17 cellular contexts compared by ENCODE assay signal in the genomic region with DNA sequence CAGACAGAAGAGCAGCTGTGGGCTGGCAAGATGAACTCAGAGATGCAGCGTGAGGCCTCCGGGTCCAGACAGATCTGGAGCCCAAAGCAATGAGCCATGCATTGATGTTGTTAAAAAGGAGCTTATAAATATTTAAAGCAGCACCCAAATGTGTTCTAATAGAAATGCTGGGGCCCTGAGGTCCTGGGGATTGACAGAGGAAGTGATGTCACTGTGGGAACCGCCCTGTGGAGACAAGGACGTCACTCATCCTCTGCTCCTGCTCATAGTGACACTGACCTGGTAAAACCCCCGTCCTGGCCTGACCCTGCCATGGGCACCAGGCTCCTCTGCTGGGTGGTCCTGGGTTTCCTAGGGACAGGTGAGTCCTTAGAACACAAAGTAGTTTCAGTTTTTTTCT.
DNase-seq lines count a peak whose midpoint lies in the region; ATAC-seq and TF ChIP-seq lines count a peak whose summit lies in the region.
"Had no signal": no experiment of that assay in that cellular context is flagged by ENCODE, and none has a peak within 500 bp of the region (broad histone marks: within the 10 kb centered on the region; RNA-seq: fewer than 3 reads in every experiment).

No MANE protein-coding gene starts in this region.

- BruUV-seq in OCI-LY7 (replicated peaks; lab: Mats Ljungman, UMichigan): no TSS peak

- peak; percentile 25 for DNase-seq in activated CD4-positive, alpha-beta T cell treated with anti-CD3 and anti-CD28 coated beads for 48 hours
- no peak for DNase-seq in activated CD4-positive, alpha-beta T cell treated with anti-CD3 and anti-CD28 coated beads, Interleukin-2, amount 50 U/mL, for 1 hour
- DNase-seq in CD4-positive, CD25-positive, alpha-beta regulatory T cell: peak in 2 of 3 donors; percentile 8 to 33
- DNase-seq in T-helper 2 cell treated with Interferon-gamma antibody and Interleukin-4, amounts not matched to agents 5 μg/mL and 100 μg/mL, for 36 hours (ENCODE audit: low spot score): no peak
- no peak for DNase-seq in central memory CD8-positive, alpha-beta T cell (ENCODE audit: low spot score in 2 of 2)
- DNase-seq in upper lobe of right lung (no peak), OCI-LY7 (ENCODE audit: low spot score) (no peak)
- DNase-seq: effector CD4-positive, alpha-beta T cell; esophagus squamous epithelium; midbrain; NCI-H226; SK-N-SH; transverse colon had no signal

- no peaks in the 10 kb centered on the region for H3K27me3 Mint-ChIP-seq in CD4-positive, CD25-positive, alpha-beta regulatory T cell
- peaks cover 13% of the 10 kb centered on the region for H3K27me3 Mint-ChIP-seq in T-helper 2 cell treated with Interferon-gamma antibody and Interleukin-4, amounts not matched to agents 5 μg/mL and 100 μg/mL, for 36 hours (ENCODE audit: low read depth)
- H3K27me3 Mint-ChIP-seq in central memory CD8-positive, alpha-beta T cell: peaks cover 30% of the 10 kb centered on the region

- no peaks in the 10 kb centered on the region for H3K36me3 ChIP-seq in CD4-positive, CD25-positive, alpha-beta regulatory T cell (ENCODE audit: control insufficient read depth, insufficient read depth, low read length)
- H3K36me3 ChIP-seq in upper lobe of right lung (no peaks in the 10 kb centered on the region), OCI-LY7 (ENCODE audit: insufficient read depth, low read length) (no peaks in the 10 kb centered on the region)
- H3K36me3 ChIP-seq: BLaER1 treated with 17β-estradiol and CSF1 and Interleukin-3, amounts not matched to agents 10 nM and 100 nM; cardiac muscle cell; esophagus squamous epithelium; transverse colon had no signal

- no peak overlapping the region for H3K4me2 ChIP-seq in OCI-LY7 (ENCODE audit: low read length)
- H3K4me2 ChIP-seq: SK-N-SH had no signal

- no peak overlapping the region for H3K4me3 ChIP-seq in CD4-positive, CD25-positive, alpha-beta regulatory T cell (ENCODE audit: low read depth, low read length)
- no peak overlapping the region for H3K4me3 ChIP-seq in upper lobe of right lung
- H3K4me3 ChIP-seq in OCI-LY7 (ENCODE audit: low read depth, low read length, poor library complexity, severe bottlenecking): no peak overlapping the region
- H3K4me3 ChIP-seq: BLaER1 treated with 17β-estradiol and CSF1 and Interleukin-3, amounts not matched to agents 10 nM and 100 nM; cardiac muscle cell; esophagus squamous epithelium; transverse colon had no signal

- peak in 1 of 2 donors; percentile 51 for ATAC-seq in CD4-positive, CD25-positive, alpha-beta regulatory T cell (ENCODE audit: low read depth in 2 of 2)
- ATAC-seq in central memory CD8-positive, alpha-beta T cell (replicated peaks; ENCODE audit: extremely low read depth, poor library complexity, severe bottlenecking): peak; percentile 19
- no peak for ATAC-seq in HG02588 (IDR thresholded peaks at IDR 0.05; ENCODE audit: unreplicated experiment)
- ATAC-seq in upper lobe of right lung: no peak
- ATAC-seq: left lobe of liver had no signal

- no peak overlapping the region for H2AFZ ChIP-seq in OCI-LY7 (ENCODE audit: low read length)

- intact Hi-C loops in upper lobe of right lung (cut with DNase I) (no loop called here), OCI-LY7 (cut with micrococcal nuclease; ENCODE audit: unreplicated experiment) (no loop called here)

- peaks cover 13% of the 10 kb centered on the region for H3K4me1 ChIP-seq in CD4-positive, CD25-positive, alpha-beta regulatory T cell (ENCODE audit: control insufficient read depth, insufficient read depth, low read length, poor library complexity, severe bottlenecking)
- H3K4me1 ChIP-seq in upper lobe of right lung (no peaks in the 10 kb centered on the region), OCI-LY7 (ENCODE audit: insufficient read depth, low read length, poor library complexity, severe bottlenecking) (no peaks in the 10 kb centered on the region)
- H3K4me1 ChIP-seq: esophagus squamous epithelium, transverse colon had no signal

- H3K9me3 Mint-ChIP-seq in CD4-positive, CD25-positive, alpha-beta regulatory T cell: no peaks in the 10 kb centered on the region
- no peaks in the 10 kb centered on the region for H3K9me3 Mint-ChIP-seq in T-helper 2 cell treated with Interferon-gamma antibody and Interleukin-4, amounts not matched to agents 5 μg/mL and 100 μg/mL, for 36 hours
- no peaks in the 10 kb centered on the region for H3K9me3 Mint-ChIP-seq in central memory CD8-positive, alpha-beta T cell

- peak overlapping the region; percentile 80 to 92 (median 81) for H3K27ac Mint-ChIP-seq in CD4-positive, CD25-positive, alpha-beta regulatory T cell
- H3K27ac Mint-ChIP-seq in T-helper 2 cell treated with Interferon-gamma antibody and Interleukin-4, amounts not matched to agents 5 μg/mL and 100 μg/mL, for 36 hours: peak overlapping the region; percentile 75
- no peak overlapping the region for H3K27ac Mint-ChIP-seq in central memory CD8-positive, alpha-beta T cell (ENCODE audit: low read depth)

- H3K27ac ChIP-seq in CD4-positive, CD25-positive, alpha-beta regulatory T cell (ENCODE audit: insufficient read depth, low read length, poor library complexity, severe bottlenecking): peak overlapping the region; percentile 51
- no peak overlapping the region for H3K27ac ChIP-seq in upper lobe of right lung
- H3K27ac ChIP-seq in OCI-LY7 (ENCODE audit: low read depth, low read length, poor library complexity, severe bottlenecking): no peak overlapping the region
- H3K27ac ChIP-seq: BLaER1 treated with 17β-estradiol and CSF1 and Interleukin-3, amounts not matched to agents 10 nM and 100 nM; cardiac muscle cell; esophagus squamous epithelium; transverse colon had no signal

- H3K9me2 ChIP-seq in OCI-LY7 (ENCODE audit: insufficient read depth, low read length): no peaks in the 10 kb centered on the region
- H3K9me2 ChIP-seq: SK-N-SH had no signal

- H3K27me3 ChIP-seq in CD4-positive, CD25-positive, alpha-beta regulatory T cell (ENCODE audit: control insufficient read depth, insufficient read depth, low read length): no peaks in the 10 kb centered on the region
- H3K27me3 ChIP-seq in upper lobe of right lung: no peaks in the 10 kb centered on the region
- H3K27me3 ChIP-seq: BLaER1 treated with 17β-estradiol and CSF1 and Interleukin-3, amounts not matched to agents 10 nM and 100 nM; cardiac muscle cell; transverse colon had no signal

- CTCF ChIA-PET in OCI-LY7 (lab: Charles Lee; ENCODE audit: unreplicated experiment): no interaction called here

- peak overlapping the region; percentile 66 to 79 (median 72) for H3K4me3 Mint-ChIP-seq in CD4-positive, CD25-positive, alpha-beta regulatory T cell
- H3K4me3 Mint-ChIP-seq in T-helper 2 cell treated with Interferon-gamma antibody and Interleukin-4, amounts not matched to agents 5 μg/mL and 100 μg/mL, for 36 hours: peak overlapping the region; percentile 73
- no peak overlapping the region for H3K4me3 Mint-ChIP-seq in central memory CD8-positive, alpha-beta T cell

- POLR2A ChIA-PET in OCI-LY7 (lab: Charles Lee): interaction anchor here (1.4 kb wide), 1 partner anchor 29 kb away, joined by 4 read pairs; no protein-coding TSS in a partner anchor

- peaks cover 0 to 59% (median 16%) of the 10 kb centered on the region in 4 donors for H3K4me1 Mint-ChIP-seq in CD4-positive, CD25-positive, alpha-beta regulatory T cell
- H3K4me1 Mint-ChIP-seq in T-helper 2 cell treated with Interferon-gamma antibody and Interleukin-4, amounts not matched to agents 5 μg/mL and 100 μg/mL, for 36 hours (ENCODE audit: low read depth): peaks cover 42% of the 10 kb centered on the region
- peaks cover 8% of the 10 kb centered on the region for H3K4me1 Mint-ChIP-seq in central memory CD8-positive, alpha-beta T cell

- no peaks in the 10 kb centered on the region for H3K36me3 Mint-ChIP-seq in CD4-positive, CD25-positive, alpha-beta regulatory T cell
- H3K36me3 Mint-ChIP-seq in T-helper 2 cell treated with Interferon-gamma antibody and Interleukin-4, amounts not matched to agents 5 μg/mL and 100 μg/mL, for 36 hours (ENCODE audit: low read depth): no peaks in the 10 kb centered on the region
- peaks cover 4% of the 10 kb centered on the region for H3K36me3 Mint-ChIP-seq in central memory CD8-positive, alpha-beta T cell (ENCODE audit: insufficient read depth)

- H3K9me3 ChIP-seq in CD4-positive, CD25-positive, alpha-beta regulatory T cell (ENCODE audit: control insufficient read depth in 2 of 2, low read length in 2 of 2): no peaks in the 10 kb centered on the region
- no peaks in the 10 kb centered on the region for H3K9me3 ChIP-seq in upper lobe of right lung
- no peaks in the 10 kb centered on the region for H3K9me3 ChIP-seq in OCI-LY7 (ENCODE audit: low read length)
- H3K9me3 ChIP-seq: BLaER1 treated with 17β-estradiol and CSF1 and Interleukin-3, amounts not matched to agents 10 nM and 100 nM; esophagus squamous epithelium; SK-N-SH; transverse colon had no signal

- H4K20me1 ChIP-seq in OCI-LY7 (ENCODE audit: insufficient read depth, low read length): no peaks in the 10 kb centered on the region
- H4K20me1 ChIP-seq: BLaER1 treated with 17β-estradiol and CSF1 and Interleukin-3, amounts not matched to agents 10 nM and 100 nM had no signal

- TF ChIP-seq CTCF in upper lobe of right lung (IDR thresholded peaks at IDR 0.05) (no peak), OCI-LY7 (conservative IDR thresholded peaks at IDR 0.05; ENCODE audit: low read length) (no peak)

- H3K79me2 ChIP-seq in OCI-LY7 (ENCODE audit: insufficient read depth, low read depth, low read length): no peaks in the 10 kb centered on the region

Comparison
In these comparisons a context has a peak if more than half of its experiments do, and no peak if none do; other contexts are left out.
1. DNase-seq: peak in activated CD4-positive, alpha-beta T cell treated with anti-CD3 and anti-CD28 coated beads for 48 hours (single experiment) and CD4-positive, CD25-positive, alpha-beta regulatory T cell (2 of 3); none in activated CD4-positive, alpha-beta T cell treated with anti-CD3 and anti-CD28 coated beads, Interleukin-2, amount 50 U/mL, for 1 hour (single experiment), T-helper 2 cell treated with Interferon-gamma antibody and Interleukin-4, amounts not matched to agents 5 μg/mL and 100 μg/mL, for 36 hours (single experiment), central memory CD8-positive, alpha-beta T cell (0 of 2), upper lobe of right lung (single experiment) and OCI-LY7 (single experiment).